ENCODE assay signal across 8 cellular contexts in genomic region chr20:43914286-43914685, GRCh38. TPM values are rescaled to one million over a fixed set of nuclear protein-coding genes. Genes with fewer than 3 reads are reported as not detected.
DNase-seq lines count a peak whose midpoint lies in the region; ATAC-seq, FAIRE-seq and TF ChIP-seq lines count a peak whose summit lies in the region.

No MANE protein-coding gene starts in this region.

- peak overlapping the region; percentile 56 for H3K4me3 ChIP-seq in naive thymus-derived CD4-positive, alpha-beta T cell (ENCODE audit: low read length)
- peak overlapping the region in 2 of 4 donors; percentile 23 to 36 for H3K4me3 ChIP-seq in pancreas
- peak overlapping the region in 1 of 4 donors; percentile 57 for H3K4me3 ChIP-seq in adrenal gland

- peak; percentile 23 for ATAC-seq in HG03439 (IDR thresholded peaks at IDR 0.05; ENCODE audit: unreplicated experiment)
- no peak for ATAC-seq in activated naive CD8-positive, alpha-beta T cell treated with anti-CD3 and anti-CD28 coated beads, Interleukin-2, amount 50 U/mL, for 24 hours
- peak; percentile 12 for ATAC-seq in naive thymus-derived CD4-positive, alpha-beta T cell
- ATAC-seq in pancreas = no peak

- TF ChIP-seq POLR2A in adrenal gland (IDR thresholded peaks at IDR 0.05) = no peak

- peaks cover 14% of the 10 kb centered on the region for H3K36me3 Mint-ChIP-seq in activated naive CD8-positive, alpha-beta T cell treated with anti-CD3 and anti-CD28 coated beads, Interleukin-2, amount 50 U/mL, for 24 hours (ENCODE audit: low read depth)
- H3K36me3 Mint-ChIP-seq in naive thymus-derived CD4-positive, alpha-beta T cell = peaks cover 0 to 28% (median 4%) of the 10 kb centered on the region in 5 donors

- POLR2A ChIA-PET in naive thymus-derived CD4-positive, alpha-beta T cell (lab: Charles Lee) = no interaction called here

- peaks cover 20% of the 10 kb centered on the region for H3K9me3 Mint-ChIP-seq in activated naive CD8-positive, alpha-beta T cell treated with anti-CD3 and anti-CD28 coated beads, Interleukin-2, amount 50 U/mL, for 24 hours
- peaks cover 1 to 24% (median 6%) of the 10 kb centered on the region in 11 donors for H3K9me3 Mint-ChIP-seq in naive thymus-derived CD4-positive, alpha-beta T cell

- no peaks in the 10 kb centered on the region for H3K36me3 ChIP-seq in naive thymus-derived CD4-positive, alpha-beta T cell (ENCODE audit: control insufficient read depth in 2 of 3, insufficient read depth in 3 of 3, low read length in 3 of 3)
- H3K36me3 ChIP-seq in pancreas (no peaks in the 10 kb centered on the region), adrenal gland (replicated peaks in 1 of 2) (no peaks in the 10 kb centered on the region)

- H3K4me1 Mint-ChIP-seq in activated naive CD8-positive, alpha-beta T cell treated with anti-CD3 and anti-CD28 coated beads, Interleukin-2, amount 50 U/mL, for 24 hours = peaks cover 47% of the 10 kb centered on the region
- H3K4me1 Mint-ChIP-seq in naive thymus-derived CD4-positive, alpha-beta T cell = peaks cover 12 to 28% (median 21%) of the 10 kb centered on the region in 7 donors

- no peak overlapping the region for H3K27ac Mint-ChIP-seq in activated naive CD8-positive, alpha-beta T cell treated with anti-CD3 and anti-CD28 coated beads, Interleukin-2, amount 50 U/mL, for 24 hours
- H3K27ac Mint-ChIP-seq in naive thymus-derived CD4-positive, alpha-beta T cell = no peak overlapping the region

- CTCF ChIA-PET in naive thymus-derived CD4-positive, alpha-beta T cell (lab: Charles Lee) = no interaction called here

- H3K9me3 ChIP-seq in naive thymus-derived CD4-positive, alpha-beta T cell (ENCODE audit: control insufficient read depth in 2 of 3, low read length in 3 of 3) = peaks cover 0 to 5% (median 0%) of the 10 kb centered on the region in 3 experiments
- H3K9me3 ChIP-seq in pancreas (no peaks in the 10 kb centered on the region), adrenal gland (replicated peaks in 1 of 3) (peaks cover 0 to 8% (median 0%) of the 10 kb centered on the region in 3 donors)

- H3K4me1 ChIP-seq in naive thymus-derived CD4-positive, alpha-beta T cell (ENCODE audit: control insufficient read depth in 2 of 2, insufficient read depth in 2 of 2, low read length in 2 of 2) = peaks cover 14 to 16% of the 10 kb centered on the region in 2 donors
- no peaks in the 10 kb centered on the region for H3K4me1 ChIP-seq in pancreas
- H3K4me1 ChIP-seq in adrenal gland (replicated peaks in 1 of 2) = peaks cover 0 to 7% of the 10 kb centered on the region in 2 donors

- FAIRE-seq in pancreas (lab: Jason Lieb, UNC) = no peak

- H3K4me3 Mint-ChIP-seq in activated naive CD8-positive, alpha-beta T cell treated with anti-CD3 and anti-CD28 coated beads, Interleukin-2, amount 50 U/mL, for 24 hours = peak overlapping the region; percentile 48
- H3K4me3 Mint-ChIP-seq in naive thymus-derived CD4-positive, alpha-beta T cell = peak overlapping the region; percentile 53 to 80 (median 72)

- peaks cover 54% of the 10 kb centered on the region for H3K27me3 Mint-ChIP-seq in activated naive CD8-positive, alpha-beta T cell treated with anti-CD3 and anti-CD28 coated beads, Interleukin-2, amount 50 U/mL, for 24 hours
- peaks cover 26 to 60% (median 34%) of the 10 kb centered on the region in 5 donors for H3K27me3 Mint-ChIP-seq in naive thymus-derived CD4-positive, alpha-beta T cell

- TF ChIP-seq CTCF in pancreas (IDR thresholded peaks at IDR 0.05) (no peak), adrenal gland (IDR thresholded peaks at IDR 0.05) (no peak)

- H3K27ac ChIP-seq in naive thymus-derived CD4-positive, alpha-beta T cell (ENCODE audit: low read depth, low read length) = no peak overlapping the region
- H3K27ac ChIP-seq in pancreas (no peak overlapping the region), adrenal gland (no peak overlapping the region)

- WGBS in pancreas, 2 donors = 7 to 8% methylated on average over 22 to 32 of the region's 32 CpGs
- 4 to 9% (median 6%) methylated on average over 13 to 32 of the region's 32 CpGs; no CpG with 5 or more reads in 1 of the 4 donors for WGBS in adrenal gland, 4 donors

- DNase-seq in NCI-H748 (lab: John Stamatoyannopoulos, UW; ENCODE audit: unreplicated experiment) = peak; percentile 36
- no peak for DNase-seq in NCI-H748 treated with DMSO at 0.1 percent for 48 hours (lab: John Stamatoyannopoulos, UW)
- no peak for DNase-seq in activated naive CD8-positive, alpha-beta T cell treated with anti-CD3 and anti-CD28 coated beads, Interleukin-2, amount 50 U/mL, for 24 hours
- DNase-seq in naive thymus-derived CD4-positive, alpha-beta T cell = peak in 3 of 9 donors; percentile 25 to 41 (median 26)
- no peak for DNase-seq in stimulated activated CD8-positive, alpha-beta memory T cell treated with anti-CD3 and anti-CD28 coated beads, Interleukin-4, amount 100 ng/mL, for 48 hours
- no peak for DNase-seq in pancreas
- DNase-seq in adrenal gland = no peak

- peaks cover 0 to 6% of the 10 kb centered on the region in 2 donors for H3K27me3 ChIP-seq in naive thymus-derived CD4-positive, alpha-beta T cell (ENCODE audit: control insufficient read depth in 2 of 2, insufficient read depth in 2 of 2, low read length in 2 of 2)
- H3K27me3 ChIP-seq in pancreas (peaks cover 0 to 9% (median 1%) of the 10 kb centered on the region in 4 donors), adrenal gland (peaks cover 22% of the 10 kb centered on the region)

- intact Hi-C loops in naive thymus-derived CD4-positive, alpha-beta T cell (cut with micrococcal nuclease) = no loop called here
- intact Hi-C loops in pancreas (cut with DNase I) = no loop called here
- intact Hi-C loops in adrenal gland (cut with DNase I) = no loop called here

RNA-seq across cellular contexts. Expression of gene TOX2, which starts 0.4 kb away (rescaled TPM):
- 1 to 10 TPM in 2 of 5 experiments, under 1 TPM in 3; 0.22 to 7.1 (median 0.96) TPM for total RNA-seq in naive thymus-derived CD4-positive, alpha-beta T cell
- polyA plus RNA-seq in naive thymus-derived CD4-positive, alpha-beta T cell = 1 to 10 TPM; 1.6 to 4.0 TPM
- total RNA-seq in pancreas (under 1 TPM; 0.24 to 1.00 (median 0.76) TPM), adrenal gland (1 to 10 TPM in 7 of 8 donors, under 1 TPM in 1; 0.42 to 7.6 (median 2.7) TPM)
- polyA plus RNA-seq in pancreas (1 to 10 TPM in 1 of 2 donors, under 1 TPM in 1; 0.95 to 2.3 TPM), adrenal gland (1 to 10 TPM; 2.6 to 6.7 (median 3.3) TPM)

Comparison
In these comparisons a context has a peak if more than half of its experiments do, and no peak if none do; other contexts are left out.
1. ATAC-seq: peak in HG03439 (single experiment) and naive thymus-derived CD4-positive, alpha-beta T cell (single experiment); none in activated naive CD8-positive, alpha-beta T cell treated with anti-CD3 and anti-CD28 coated beads, Interleukin-2, amount 50 U/mL, for 24 hours (single experiment) and pancreas (0 of 4).